ENCODE assay signal across 18 cellular contexts in genomic region chr5:62178258-62178657, GRCh38.
A peak's percentile ranks its signal among the peaks of the same experiment; 100 is the strongest.
DNase-seq lines count a peak whose midpoint lies in the region; ATAC-seq, FAIRE-seq and TF ChIP-seq lines count a peak whose summit lies in the region.
"Had no signal": no experiment of that assay in that cellular context is flagged by ENCODE, and none has a peak within 500 bp of the region (broad histone marks: within the 10 kb centered on the region; RNA-seq: fewer than 3 reads in every experiment).

No MANE protein-coding gene starts in this region.

- H3K27me3 ChIP-seq in K562 (ENCODE audit: control insufficient read depth in 2 of 2, insufficient read depth in 2 of 2, low read length in 2 of 2) = peaks cover 0 to 5% of the 10 kb centered on the region in 2 experiments; a peak in 3 of 5 replicates

- H3K9ac ChIP-seq in K562 (ENCODE audit: insufficient read depth in 1 of 2, low read depth in 2 of 2, low read length in 2 of 2) = no peak overlapping the region

- peaks cover 15% of the 10 kb centered on the region for H3K27me3 Mint-ChIP-seq in type B pancreatic cell

- no peak overlapping the region for H3K4me2 ChIP-seq in K562 (ENCODE audit: insufficient read depth, low read length)

- no peaks in the 10 kb centered on the region for H3K9me3 Mint-ChIP-seq in type B pancreatic cell
- H3K9me3 Mint-ChIP-seq: CD4-positive, alpha-beta memory T cell; HFFc6 had no signal

- no peaks in the 10 kb centered on the region for H3K79me2 ChIP-seq in K562 (ENCODE audit: control insufficient read depth, insufficient read depth, low read length)

- POLR2A ChIA-PET in K562 (lab: Yijun Ruan, JAX) = no interaction called here

- no peak overlapping the region for H2AFZ ChIP-seq in K562 (ENCODE audit: low read depth, low read length)

- H3K4me3 Mint-ChIP-seq in type B pancreatic cell = no peak overlapping the region
- H3K4me3 Mint-ChIP-seq: HFFc6 had no signal

- no peaks in the 10 kb centered on the region for H4K20me1 ChIP-seq in K562 (replicated peaks; ENCODE audit: control insufficient read depth, insufficient read depth, low read length)

- no peaks in the 10 kb centered on the region for H3K9me1 ChIP-seq in K562 (ENCODE audit: control insufficient read depth, insufficient read depth, low read length)

- TF ChIP-seq EP300 in K562 (IDR thresholded peaks at IDR 0.05; ENCODE audit: low read length) = no peak

- no peak for TF ChIP-seq POLR2A in K562 (conservative IDR thresholded peaks at IDR 0.05)

- in situ Hi-C loops in K562 (cut with MboI) = loop anchor here (25.0 kb wide), 1 partner anchor 609 kb away; no protein-coding TSS in a partner anchor

- H3K27ac Mint-ChIP-seq in type B pancreatic cell = no peak overlapping the region
- H3K27ac Mint-ChIP-seq: CD4-positive, alpha-beta memory T cell; HFFc6 had no signal

- H3K36me3 ChIP-seq in K562 (ENCODE audit: control insufficient read depth, insufficient read depth, low read length) = no peaks in the 10 kb centered on the region
- H3K36me3 ChIP-seq: HAP-1 had no signal

- no peak for ATAC-seq in K562
- peak; percentile 54 for ATAC-seq in esophagus mucosa
- ATAC-seq in SK-N-SH treated with all-trans-retinoic acid at 6 μM for 48 hours = no peak
- no peak for ATAC-seq in HG02981 (IDR thresholded peaks at IDR 0.05; ENCODE audit: unreplicated experiment)

- peak; percentile 2 for DNase-seq in RPMI7951 (ENCODE audit: low read depth)
- no peak for DNase-seq in K562 (ENCODE audit: extremely low read depth in 1 of 4, low spot score in 3 of 4)
- no peak for DNase-seq in type B pancreatic cell (ENCODE audit: extremely low spot score, unreplicated experiment)
- DNase-seq: C1 segment of cervical spinal cord; Calu3; CD4-positive, alpha-beta memory T cell; COR-L47; DMS53; DMS79 treated with DMSO at 0.1 percent for 48 hours; GOT3; HFFc6 had no signal

- H3K4me3 ChIP-seq in K562 = no peak overlapping the region
- H3K4me3 ChIP-seq: HAP-1 had no signal

- H3K27ac ChIP-seq in K562 (ENCODE audit: extremely low read depth, low read depth, low read length) = no peak overlapping the region

- no peak for TF ChIP-seq RAD21 in K562 (CRISPR knock-in tag; conservative IDR thresholded peaks at IDR 0.05 in 1 of 2, IDR thresholded peaks at IDR 0.05 in 1 of 2)

- H3K4me1 ChIP-seq in K562 (replicated peaks in 1 of 2; ENCODE audit: control insufficient read depth in 2 of 2, insufficient read depth in 2 of 2, low read length in 2 of 2) = no peaks in the 10 kb centered on the region
- H3K4me1 ChIP-seq: HAP-1 had no signal

- H3K36me3 Mint-ChIP-seq in type B pancreatic cell = no peaks in the 10 kb centered on the region
- H3K36me3 Mint-ChIP-seq: CD4-positive, alpha-beta memory T cell had no signal

- no peaks in the 10 kb centered on the region for H3K9me3 ChIP-seq in K562 (replicated peaks; ENCODE audit: control insufficient read depth, insufficient read depth, low read depth, low read length)
- H3K9me3 ChIP-seq: HAP-1 had no signal

- BruUV-seq in K562 (replicated peaks; lab: Mats Ljungman, UMichigan) = no TSS peak

- TF ChIP-seq CTCF in K562 (IDR thresholded peaks at IDR 0.05 in 2 of 3, conservative IDR thresholded peaks at IDR 0.05 in 1 of 3; ENCODE audit: insufficient read depth in 2 of 3, low read depth in 1 of 3, low read length in 3 of 3) = no peak
- no peak for TF ChIP-seq CTCF in type B pancreatic cell (conservative IDR thresholded peaks at IDR 0.05)

- H3K4me1 Mint-ChIP-seq in type B pancreatic cell (ENCODE audit: unreplicated experiment) = no peaks in the 10 kb centered on the region
- H3K4me1 Mint-ChIP-seq: CD4-positive, alpha-beta memory T cell had no signal

- FAIRE-seq in K562 (lab: Jason Lieb, UNC) = no peak
- FAIRE-seq: G401.6, GM12892, H54 had no signal

- WGBS in K562 (ENCODE audit: insufficient coverage, low coverage, missing lambda C conversion rate) = 1% methylated on average over 5 of the region's 5 CpGs

- intact Hi-C loops in K562 (cut with micrococcal nuclease) = no loop called here

- CTCF ChIA-PET in K562 (lab: Yijun Ruan, JAX; ENCODE audit: low intra/inter-chr PET ratio) = no interaction called here

TF ChIP-seq in K562, 482 proteins besides CTCF, POLR2A, EP300 and RAD21:
- TF ChIP-seq, protein P1, sequence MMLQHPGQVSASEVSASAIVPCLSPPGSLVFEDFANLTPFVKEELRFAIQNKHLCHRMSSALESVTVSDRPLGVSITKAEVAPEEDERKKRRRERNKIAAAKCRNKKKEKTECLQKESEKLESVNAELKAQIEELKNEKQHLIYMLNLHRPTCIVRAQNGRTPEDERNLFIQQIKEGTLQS (IDR thresholded peaks at IDR 0.05) = peak; percentile 23; the same call in 1 of the 2 replicates
- TF ChIP-seq, protein P1 (CRISPR knock-in tag; conservative IDR thresholded peaks at IDR 0.05) = no peak
- no peak for TF ChIP-seq NCOA1 (IDR thresholded peaks at IDR 0.05; ENCODE audit: low read depth)

TF ChIP-seq in SK-N-SH treated with all-trans-retinoic acid at 6 μM for 48 hours, 23 proteins besides CTCF, POLR2A, EP300 and RAD21:
- TF ChIP-seq ZNF70 (CRISPR knock-in tag; IDR thresholded peaks at IDR 0.05) = no peak
- no peak for TF ChIP-seq ZNF565 (CRISPR knock-in tag; conservative IDR thresholded peaks at IDR 0.05; ENCODE audit: low read depth)
- no peak for TF ChIP-seq CSDC2 (CRISPR knock-in tag; IDR thresholded peaks at IDR 0.05)
- TF ChIP-seq ARNTL (CRISPR knock-in tag; IDR thresholded peaks at IDR 0.05; ENCODE audit: borderline replicate concordance, low read depth) = no peak
- no peak for TF ChIP-seq ZNF8 (CRISPR knock-in tag; IDR thresholded peaks at IDR 0.05)
- no peak for TF ChIP-seq ZC3H10 (CRISPR knock-in tag; IDR thresholded peaks at IDR 0.05)
- TF ChIP-seq CSRNP3 (CRISPR knock-in tag; IDR thresholded peaks at IDR 0.05) = no peak
- no peak for TF ChIP-seq TCF4 (CRISPR knock-in tag; IDR thresholded peaks at IDR 0.05; ENCODE audit: borderline replicate concordance)
- TF ChIP-seq ESRRG (CRISPR knock-in tag; IDR thresholded peaks at IDR 0.05) = no peak
- TF ChIP-seq TSHZ2 (CRISPR knock-in tag; IDR thresholded peaks at IDR 0.05) = no peak
- no peak for TF ChIP-seq ISL1 (CRISPR knock-in tag; IDR thresholded peaks at IDR 0.05)
- TF ChIP-seq PATZ1 (CRISPR knock-in tag; IDR thresholded peaks at IDR 0.05; ENCODE audit: borderline replicate concordance) = no peak
